Comparison of ENCODE assay signal across 22 cellular contexts in the genomic region with DNA sequence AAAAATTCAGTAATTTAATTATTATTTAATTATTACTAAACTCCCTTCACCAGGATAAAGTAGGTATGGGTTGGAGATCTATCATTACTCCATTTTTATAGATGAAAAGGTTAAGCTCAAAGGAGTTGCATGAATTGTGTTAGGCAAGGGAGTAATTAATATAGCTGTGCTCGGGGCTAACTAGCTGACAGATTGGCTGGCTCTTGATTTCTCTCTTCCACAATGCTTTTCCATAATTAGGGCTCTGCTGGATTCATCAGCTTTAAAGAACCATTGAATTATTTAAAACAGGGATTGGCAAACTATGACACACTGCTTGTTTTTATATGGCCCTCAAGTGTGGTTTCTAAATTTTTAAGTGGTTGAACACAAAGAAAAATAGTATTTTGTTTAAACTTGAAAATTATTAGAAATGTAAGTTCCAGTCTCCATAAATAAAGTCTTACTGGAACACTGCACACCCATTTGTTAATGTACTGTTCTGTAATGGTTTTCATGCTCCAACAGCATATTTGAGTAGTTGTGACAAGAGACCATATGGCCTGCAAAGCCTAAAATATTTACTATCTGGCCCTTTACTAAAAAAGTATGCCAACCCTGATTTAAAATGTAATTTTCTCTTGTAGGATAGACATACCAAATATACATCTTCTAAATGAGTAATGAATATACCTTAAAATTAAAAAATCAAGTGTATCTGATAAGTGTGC.
A peak's percentile ranks its signal among the peaks of the same experiment; 100 is the strongest.
DNase-seq lines count a peak whose midpoint lies in the region; ATAC-seq and TF ChIP-seq lines count a peak whose summit lies in the region.
"Had no signal": no experiment of that assay in that cellular context is flagged by ENCODE, and none has a peak within 500 bp of the region (broad histone marks: within the 10 kb centered on the region; RNA-seq: fewer than 3 reads in every experiment).

No MANE protein-coding gene starts in this region.

- ATAC-seq in GM18858 (IDR thresholded peaks at IDR 0.05; ENCODE audit: unreplicated experiment) = no peak
- ATAC-seq in HG03280 (IDR thresholded peaks at IDR 0.05; ENCODE audit: unreplicated experiment) = no peak
- ATAC-seq: CD8-positive, alpha-beta T cell; GM23338; Panc1; T-cell had no signal

- H3K4me3 ChIP-seq in ovary = no peak overlapping the region
- H3K4me3 ChIP-seq: GM23338, MG63 had no signal

- peak; percentile 79 for DNase-seq in NCI-H2171 treated with DMSO at 0.1 percent for 48 hours (lab: John Stamatoyannopoulos, UW)
- DNase-seq in NCI-H2171 (lab: John Stamatoyannopoulos, UW) = no peak
- peak; percentile 96 for DNase-seq in NCI-H446 treated with DMSO at 0.1 percent for 48 hours (lab: John Stamatoyannopoulos, UW)
- DNase-seq in cerebellar nuclear complex (lab: John Stamatoyannopoulos, UW) = peak; percentile 4 to 49
- no peak for DNase-seq in ovary
- no peak for DNase-seq in posterior vena cava (ENCODE audit: low spot score)
- DNase-seq: Caco-2; CD8-positive, alpha-beta T cell; DMS79 treated with DMSO at 0.1 percent for 48 hours; H9; KG1; MG63; NCI-H2081 treated with DMSO at 0.1 percent for 48 hours; SHP77; T-cell had no signal

- TF ChIP-seq EP300 in ovary (IDR thresholded peaks at IDR 0.05) = no peak

- no peaks in the 10 kb centered on the region for H3K36me3 ChIP-seq in ovary
- H3K36me3 ChIP-seq: MG63 had no signal

- WGBS in ovary, 3 donors = 70 to 82% (median 78%) methylated on average over 1 of the region's 1 CpG

- H3K27me3 ChIP-seq in ovary = no peaks in the 10 kb centered on the region
- H3K27me3 ChIP-seq: MG63 had no signal

- intact Hi-C loops in ovary (cut with DNase I) = no loop called here
- intact Hi-C loops in posterior vena cava (cut with DNase I) = no loop called here

- H3K9me3 ChIP-seq in ovary = no peaks in the 10 kb centered on the region
- H3K9me3 ChIP-seq: Caco-2, MG63 had no signal

- no peak for TF ChIP-seq CTCF in ovary (IDR thresholded peaks at IDR 0.05)

- TF ChIP-seq POLR2A in ovary (IDR thresholded peaks at IDR 0.05) = no peak

- H3K4me1 ChIP-seq in ovary (ENCODE audit: insufficient read depth) = no peaks in the 10 kb centered on the region

- no peak overlapping the region for H3K27ac ChIP-seq in ovary
- H3K27ac ChIP-seq: 22Rv1, C4-2B, RWPE1 had no signal

Comparison
In these comparisons a context has a peak if more than half of its experiments do, and no peak if none do; other contexts are left out.
1. DNase-seq: peak in NCI-H2171 treated with DMSO at 0.1 percent for 48 hours (single experiment), NCI-H446 treated with DMSO at 0.1 percent for 48 hours (single experiment) and cerebellar nuclear complex (2 of 2); none in NCI-H2171 (single experiment), ovary (0 of 5) and posterior vena cava (single experiment).